ENCODE assay signal across 1 cellular context in the genomic region with DNA sequence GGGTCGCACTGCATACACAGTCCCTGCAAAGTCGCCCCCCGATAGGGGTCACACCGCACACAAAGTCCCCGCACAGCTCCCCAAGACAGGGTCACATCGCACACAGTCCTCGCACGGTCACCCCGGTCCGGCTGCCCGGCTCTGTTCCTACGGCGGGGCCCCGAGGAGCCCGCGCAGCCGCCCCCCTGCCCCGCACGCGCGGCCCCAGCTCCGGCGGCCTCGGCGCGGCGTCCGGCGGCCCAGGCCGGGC.
TF ChIP-seq lines count a peak whose summit lies in the region.

No MANE protein-coding gene starts in this region.

TF ChIP-seq in HepG2, 621 proteins besides CTCF, POLR2A, EP300 and RAD21:
- TF ChIP-seq MTA1 (CRISPR knock-in tag; IDR thresholded peaks at IDR 0.05; ENCODE audit: borderline replicate concordance) (peak; percentile 3; the same call in 1 of the 2 replicates), ZC3H4 (CRISPR knock-in tag; IDR thresholded peaks at IDR 0.05; ENCODE audit: borderline replicate concordance) (no peak), BRCA1 (CRISPR knock-in tag; IDR thresholded peaks at IDR 0.05) (no peak), HNRNPH1 (optimal IDR thresholded peaks at IDR 0.05; ENCODE audit: low read depth, low read length) (no peak), MYPOP (CRISPR knock-in tag; IDR thresholded peaks at IDR 0.05) (0 out of 2 replicates have a peak, but pooled peaks have one; percentile 10), RNF2 (conservative IDR thresholded peaks at IDR 0.05; ENCODE audit: low read depth) (no peak), RXRB (CRISPR knock-in tag; IDR thresholded peaks at IDR 0.05; ENCODE audit: borderline replicate concordance) (no peak), ZNF546 (CRISPR knock-in tag; conservative IDR thresholded peaks at IDR 0.05) (0 out of 2 replicates have a peak, but pooled peaks have one; percentile 33), SNRNP70 (IDR thresholded peaks at IDR 0.05; ENCODE audit: low read depth, low read length) (no peak), POLR2G (IDR thresholded peaks at IDR 0.05; ENCODE audit: low read depth, low read length) (no peak), NR2C2 (CRISPR knock-in tag; IDR thresholded peaks at IDR 0.05; ENCODE audit: borderline replicate concordance) (0 out of 2 replicates have a peak, but pooled peaks have one; percentile 10), ZNF232 (CRISPR knock-in tag; IDR thresholded peaks at IDR 0.05; ENCODE audit: borderline replicate concordance) (no peak), ZNF224 (CRISPR knock-in tag; IDR thresholded peaks at IDR 0.05) (no peak), ZNF143 (CRISPR knock-in tag; IDR thresholded peaks at IDR 0.05) (peak; percentile 37; the same call in 1 of the 2 replicates), ZNF724P (CRISPR knock-in tag; IDR thresholded peaks at IDR 0.05; ENCODE audit: borderline replicate concordance) (no peak), MEIS2 (CRISPR knock-in tag; IDR thresholded peaks at IDR 0.05) (peak; percentile 34; the same call in 1 of the 2 replicates), JARID2 (CRISPR knock-in tag; IDR thresholded peaks at IDR 0.05; ENCODE audit: insufficient replicate concordance) (no peak), PRMT3 (CRISPR knock-in tag; IDR thresholded peaks at IDR 0.05; ENCODE audit: borderline replicate concordance, low read depth) (0 out of 2 replicates have a peak, but pooled peaks have one; percentile 30), AGO1 (IDR thresholded peaks at IDR 0.05; ENCODE audit: low read depth, low read length, poor library complexity, severe bottlenecking) (no peak), SNAPC2 (CRISPR knock-in tag; IDR thresholded peaks at IDR 0.05) (no peak), XRCC5 (optimal IDR thresholded peaks at IDR 0.05; ENCODE audit: low read length) (no peak), ZNF619 (CRISPR knock-in tag; IDR thresholded peaks at IDR 0.05) (no peak), ZNF800 (CRISPR knock-in tag; IDR thresholded peaks at IDR 0.05) (0 out of 2 replicates have a peak, but pooled peaks have one; percentile 25), EEA1 (CRISPR knock-in tag; IDR thresholded peaks at IDR 0.05; ENCODE audit: borderline replicate concordance) (no peak), ZNF768 (CRISPR knock-in tag; IDR thresholded peaks at IDR 0.05) (no peak), XBP1 (CRISPR knock-in tag; IDR thresholded peaks at IDR 0.05) (no peak), CBX2 (IDR thresholded peaks at IDR 0.05; ENCODE audit: low read depth, low read length) (no peak), CBX2 (CRISPR knock-in tag; IDR thresholded peaks at IDR 0.05; ENCODE audit: low read depth) (no peak), ZNF12 (CRISPR knock-in tag; IDR thresholded peaks at IDR 0.05) (no peak)
- TF ChIP-seq, protein P1, sequence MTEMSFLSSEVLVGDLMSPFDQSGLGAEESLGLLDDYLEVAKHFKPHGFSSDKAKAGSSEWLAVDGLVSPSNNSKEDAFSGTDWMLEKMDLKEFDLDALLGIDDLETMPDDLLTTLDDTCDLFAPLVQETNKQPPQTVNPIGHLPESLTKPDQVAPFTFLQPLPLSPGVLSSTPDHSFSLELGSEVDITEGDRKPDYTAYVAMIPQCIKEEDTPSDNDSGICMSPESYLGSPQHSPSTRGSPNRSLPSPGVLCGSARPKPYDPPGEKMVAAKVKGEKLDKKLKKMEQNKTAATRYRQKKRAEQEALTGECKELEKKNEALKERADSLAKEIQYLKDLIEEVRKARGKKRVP (CRISPR knock-in tag; IDR thresholded peaks at IDR 0.05), result 0 out of 4 replicates have a peak, but pooled peaks of 1 of the 2 experiments have one; percentile 2
- TF ChIP-seq, protein P2, sequence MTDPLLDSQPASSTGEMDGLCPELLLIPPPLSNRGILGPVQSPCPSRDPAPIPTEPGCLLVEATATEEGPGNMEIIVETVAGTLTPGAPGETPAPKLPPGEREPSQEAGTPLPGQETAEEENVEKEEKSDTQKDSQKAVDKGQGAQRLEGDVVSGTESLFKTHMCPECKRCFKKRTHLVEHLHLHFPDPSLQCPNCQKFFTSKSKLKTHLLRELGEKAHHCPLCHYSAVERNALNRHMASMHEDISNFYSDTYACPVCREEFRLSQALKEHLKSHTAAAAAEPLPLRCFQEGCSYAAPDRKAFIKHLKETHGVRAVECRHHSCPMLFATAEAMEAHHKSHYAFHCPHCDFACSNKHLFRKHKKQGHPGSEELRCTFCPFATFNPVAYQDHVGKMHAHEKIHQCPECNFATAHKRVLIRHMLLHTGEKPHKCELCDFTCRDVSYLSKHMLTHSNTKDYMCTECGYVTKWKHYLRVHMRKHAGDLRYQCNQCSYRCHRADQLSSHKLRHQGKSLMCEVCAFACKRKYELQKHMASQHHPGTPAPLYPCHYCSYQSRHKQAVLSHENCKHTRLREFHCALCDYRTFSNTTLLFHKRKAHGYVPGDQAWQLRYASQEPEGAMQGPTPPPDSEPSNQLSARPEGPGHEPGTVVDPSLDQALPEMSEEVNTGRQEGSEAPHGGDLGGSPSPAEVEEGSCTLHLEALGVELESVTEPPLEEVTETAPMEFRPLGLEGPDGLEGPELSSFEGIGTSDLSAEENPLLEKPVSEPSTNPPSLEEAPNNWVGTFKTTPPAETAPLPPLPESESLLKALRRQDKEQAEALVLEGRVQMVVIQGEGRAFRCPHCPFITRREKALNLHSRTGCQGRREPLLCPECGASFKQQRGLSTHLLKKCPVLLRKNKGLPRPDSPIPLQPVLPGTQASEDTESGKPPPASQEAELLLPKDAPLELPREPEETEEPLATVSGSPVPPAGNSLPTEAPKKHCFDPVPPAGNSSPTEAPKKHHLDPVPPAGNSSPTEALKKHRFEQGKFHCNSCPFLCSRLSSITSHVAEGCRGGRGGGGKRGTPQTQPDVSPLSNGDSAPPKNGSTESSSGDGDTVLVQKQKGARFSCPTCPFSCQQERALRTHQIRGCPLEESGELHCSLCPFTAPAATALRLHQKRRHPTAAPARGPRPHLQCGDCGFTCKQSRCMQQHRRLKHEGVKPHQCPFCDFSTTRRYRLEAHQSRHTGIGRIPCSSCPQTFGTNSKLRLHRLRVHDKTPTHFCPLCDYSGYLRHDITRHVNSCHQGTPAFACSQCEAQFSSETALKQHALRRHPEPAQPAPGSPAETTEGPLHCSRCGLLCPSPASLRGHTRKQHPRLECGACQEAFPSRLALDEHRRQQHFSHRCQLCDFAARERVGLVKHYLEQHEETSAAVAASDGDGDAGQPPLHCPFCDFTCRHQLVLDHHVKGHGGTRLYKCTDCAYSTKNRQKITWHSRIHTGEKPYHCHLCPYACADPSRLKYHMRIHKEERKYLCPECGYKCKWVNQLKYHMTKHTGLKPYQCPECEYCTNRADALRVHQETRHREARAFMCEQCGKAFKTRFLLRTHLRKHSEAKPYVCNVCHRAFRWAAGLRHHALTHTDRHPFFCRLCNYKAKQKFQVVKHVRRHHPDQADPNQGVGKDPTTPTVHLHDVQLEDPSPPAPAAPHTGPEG (CRISPR knock-in tag; IDR thresholded peaks at IDR 0.05), result 0 out of 2 replicates have a peak, but pooled peaks have one; percentile 5
- TF ChIP-seq, protein P3, sequence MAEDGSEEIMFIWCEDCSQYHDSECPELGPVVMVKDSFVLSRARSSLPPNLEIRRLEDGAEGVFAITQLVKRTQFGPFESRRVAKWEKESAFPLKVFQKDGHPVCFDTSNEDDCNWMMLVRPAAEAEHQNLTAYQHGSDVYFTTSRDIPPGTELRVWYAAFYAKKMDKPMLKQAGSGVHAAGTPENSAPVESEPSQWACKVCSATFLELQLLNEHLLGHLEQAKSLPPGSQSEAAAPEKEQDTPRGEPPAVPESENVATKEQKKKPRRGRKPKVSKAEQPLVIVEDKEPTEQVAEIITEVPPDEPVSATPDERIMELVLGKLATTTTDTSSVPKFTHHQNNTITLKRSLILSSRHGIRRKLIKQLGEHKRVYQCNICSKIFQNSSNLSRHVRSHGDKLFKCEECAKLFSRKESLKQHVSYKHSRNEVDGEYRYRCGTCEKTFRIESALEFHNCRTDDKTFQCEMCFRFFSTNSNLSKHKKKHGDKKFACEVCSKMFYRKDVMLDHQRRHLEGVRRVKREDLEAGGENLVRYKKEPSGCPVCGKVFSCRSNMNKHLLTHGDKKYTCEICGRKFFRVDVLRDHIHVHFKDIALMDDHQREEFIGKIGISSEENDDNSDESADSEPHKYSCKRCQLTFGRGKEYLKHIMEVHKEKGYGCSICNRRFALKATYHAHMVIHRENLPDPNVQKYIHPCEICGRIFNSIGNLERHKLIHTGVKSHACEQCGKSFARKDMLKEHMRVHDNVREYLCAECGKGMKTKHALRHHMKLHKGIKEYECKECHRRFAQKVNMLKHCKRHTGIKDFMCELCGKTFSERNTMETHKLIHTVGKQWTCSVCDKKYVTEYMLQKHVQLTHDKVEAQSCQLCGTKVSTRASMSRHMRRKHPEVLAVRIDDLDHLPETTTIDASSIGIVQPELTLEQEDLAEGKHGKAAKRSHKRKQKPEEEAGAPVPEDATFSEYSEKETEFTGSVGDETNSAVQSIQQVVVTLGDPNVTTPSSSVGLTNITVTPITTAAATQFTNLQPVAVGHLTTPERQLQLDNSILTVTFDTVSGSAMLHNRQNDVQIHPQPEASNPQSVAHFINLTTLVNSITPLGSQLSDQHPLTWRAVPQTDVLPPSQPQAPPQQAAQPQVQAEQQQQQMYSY (CRISPR knock-in tag; IDR thresholded peaks at IDR 0.05), result no peak
- TF ChIP-seq, protein P4, sequence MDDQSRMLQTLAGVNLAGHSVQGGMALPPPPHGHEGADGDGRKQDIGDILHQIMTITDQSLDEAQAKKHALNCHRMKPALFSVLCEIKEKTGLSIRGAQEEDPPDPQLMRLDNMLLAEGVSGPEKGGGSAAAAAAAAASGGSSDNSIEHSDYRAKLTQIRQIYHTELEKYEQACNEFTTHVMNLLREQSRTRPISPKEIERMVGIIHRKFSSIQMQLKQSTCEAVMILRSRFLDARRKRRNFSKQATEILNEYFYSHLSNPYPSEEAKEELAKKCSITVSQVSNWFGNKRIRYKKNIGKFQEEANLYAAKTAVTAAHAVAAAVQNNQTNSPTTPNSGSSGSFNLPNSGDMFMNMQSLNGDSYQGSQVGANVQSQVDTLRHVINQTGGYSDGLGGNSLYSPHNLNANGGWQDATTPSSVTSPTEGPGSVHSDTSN (CRISPR knock-in tag; IDR thresholded peaks at IDR 0.05; ENCODE audit: borderline replicate concordance), result no peak
TF ChIP-seq in HepG2: peak in this region for 10.
